3 cellular contexts compared by ENCODE assay signal in genomic region chr18:68596016-68596415, GRCh38.
"Had no signal": no experiment of that assay in that cellular context is flagged by ENCODE, and none has a peak within 500 bp of the region (broad histone marks: within the 10 kb centered on the region; RNA-seq: fewer than 3 reads in every experiment).

No MANE protein-coding gene starts in this region.

- ATAC-seq: GM12878 had no signal

- DNase-seq: GDM1, GF-D8 had no signal

- H3K4me3 ChIP-seq: GM12878 had no signal
